In genomic region chr5:89346573-89346972, GRCh38 we compare ENCODE assay signal across 16 cellular contexts.
DNase-seq lines count a peak whose midpoint lies in the region; ATAC-seq, FAIRE-seq and TF ChIP-seq lines count a peak whose summit lies in the region.
"Had no signal": no experiment of that assay in that cellular context is flagged by ENCODE, and none has a peak within 500 bp of the region (broad histone marks: within the 10 kb centered on the region; RNA-seq: fewer than 3 reads in every experiment).

No MANE protein-coding gene starts in this region.

- dilution Hi-C loops in IMR-90 (cut with HindIII; ENCODE audit: low sequenced_read_pairs, unreplicated experiment), result no loop called here
- dilution Hi-C loops in endothelial cell of umbilical vein (cut with MboI; ENCODE audit: extremely low pct_ligation_motif_present, low sequenced_read_pairs), result no loop called here

- H3K4me2 ChIP-seq in IMR-90 (ENCODE audit: low read depth, low read length), result no peak overlapping the region
- no peak overlapping the region for H3K4me2 ChIP-seq in endothelial cell of umbilical vein (ENCODE audit: insufficient read depth, low read length)
- H3K4me2 ChIP-seq in OCI-LY7 (ENCODE audit: low read length), result no peak overlapping the region

- H2AFZ ChIP-seq in IMR-90 (replicated peaks; ENCODE audit: low read length, poor library complexity) (no peak overlapping the region), endothelial cell of umbilical vein (ENCODE audit: low read depth, low read length) (no peak overlapping the region), OCI-LY7 (ENCODE audit: low read length) (no peak overlapping the region)

- H3K9me2 ChIP-seq in OCI-LY7 (ENCODE audit: insufficient read depth, low read length), result no peaks in the 10 kb centered on the region

- H3K79me2 ChIP-seq in endothelial cell of umbilical vein (ENCODE audit: control insufficient read depth, insufficient read depth, low read length) (no peaks in the 10 kb centered on the region), OCI-LY7 (ENCODE audit: insufficient read depth, low read depth, low read length) (no peaks in the 10 kb centered on the region)

- in situ Hi-C loops in IMR-90 (cut with MboI; ENCODE audit: low sequenced_read_pairs) (no loop called here), ACHN (cut with HindIII; ENCODE audit: low pct_ligation_motif_present, low pct_unique_long_range_greater_than_20kb, low sequenced_read_pairs) (no loop called here)

- H3K36me3 Mint-ChIP-seq in activated CD4-positive, alpha-beta T cell treated with anti-CD3 and anti-CD28 coated beads for 36 hours (ENCODE audit: low read depth), result no peaks in the 10 kb centered on the region
- H3K36me3 Mint-ChIP-seq in activated CD4-positive, alpha-beta T cell treated with anti-CD3 and anti-CD28 coated beads, Interleukin-2, amount 10 ng/mL, durations not matched to agents 7 days and 5 days (ENCODE audit: low read depth), result no peaks in the 10 kb centered on the region
- H3K36me3 Mint-ChIP-seq in stimulated activated memory B cell treated with anti-CD40 and anti-IgM and Interleukin-4, amounts not matched to agents 10 μg/mL and 1 μg/mL and 100 μg/mL, for 72 hours, result no peaks in the 10 kb centered on the region
- H3K36me3 Mint-ChIP-seq: CD4-positive, alpha-beta memory T cell had no signal

- no peaks in the 10 kb centered on the region for H3K79me1 ChIP-seq in IMR-90 (ENCODE audit: low read depth in 1 of 2, low read length in 2 of 2)

- H3K4me1 Mint-ChIP-seq in activated CD4-positive, alpha-beta T cell treated with anti-CD3 and anti-CD28 coated beads for 36 hours, result peaks cover 6% of the 10 kb centered on the region
- no peaks in the 10 kb centered on the region for H3K4me1 Mint-ChIP-seq in activated CD4-positive, alpha-beta T cell treated with anti-CD3 and anti-CD28 coated beads, Interleukin-2, amount 10 ng/mL, durations not matched to agents 7 days and 5 days
- H3K4me1 Mint-ChIP-seq in stimulated activated memory B cell treated with anti-CD40 and anti-IgM and Interleukin-4, amounts not matched to agents 10 μg/mL and 1 μg/mL and 100 μg/mL, for 72 hours, result peaks cover 33% of the 10 kb centered on the region

- no peak overlapping the region for H3K23ac ChIP-seq in IMR-90 (ENCODE audit: low read depth, low read length)

- no peak overlapping the region for H3K14ac ChIP-seq in IMR-90 (replicated peaks; ENCODE audit: low read depth, low read length)

- H3K9me3 Mint-ChIP-seq in activated CD4-positive, alpha-beta T cell treated with anti-CD3 and anti-CD28 coated beads for 36 hours (ENCODE audit: low read depth), result no peaks in the 10 kb centered on the region
- no peaks in the 10 kb centered on the region for H3K9me3 Mint-ChIP-seq in activated CD4-positive, alpha-beta T cell treated with anti-CD3 and anti-CD28 coated beads, Interleukin-2, amount 10 ng/mL, durations not matched to agents 7 days and 5 days
- H3K9me3 Mint-ChIP-seq in stimulated activated memory B cell treated with anti-CD40 and anti-IgM and Interleukin-4, amounts not matched to agents 10 μg/mL and 1 μg/mL and 100 μg/mL, for 72 hours, result peaks cover 3% of the 10 kb centered on the region
- H3K9me3 Mint-ChIP-seq: HFFc6 had no signal

- no peak overlapping the region for H3K27ac ChIP-seq in IMR-90 (ENCODE audit: insufficient read depth, low read length)
- H3K27ac ChIP-seq in endothelial cell of umbilical vein (ENCODE audit: insufficient read depth, low read depth, low read length), result no peak overlapping the region
- no peak overlapping the region for H3K27ac ChIP-seq in OCI-LY7 (ENCODE audit: low read depth, low read length, poor library complexity, severe bottlenecking)
- H3K27ac ChIP-seq: 22Rv1 had no signal

- H3K36me3 ChIP-seq in IMR-90 (ENCODE audit: control insufficient read depth, insufficient read depth, low read length), result no peaks in the 10 kb centered on the region
- H3K36me3 ChIP-seq in endothelial cell of umbilical vein (ENCODE audit: control insufficient read depth in 2 of 2, extremely low read depth in 1 of 2, insufficient read depth in 2 of 2, low read length in 2 of 2), result no peaks in the 10 kb centered on the region
- H3K36me3 ChIP-seq in OCI-LY7 (ENCODE audit: insufficient read depth, low read length), result no peaks in the 10 kb centered on the region
- H3K36me3 ChIP-seq: HAP-1 had no signal

- no peak overlapping the region for H2BK5ac ChIP-seq in IMR-90 (ENCODE audit: low read depth, low read length, poor library complexity, severe bottlenecking)

- peaks cover 2% of the 10 kb centered on the region for H3K27me3 Mint-ChIP-seq in activated CD4-positive, alpha-beta T cell treated with anti-CD3 and anti-CD28 coated beads for 36 hours
- H3K27me3 Mint-ChIP-seq in activated CD4-positive, alpha-beta T cell treated with anti-CD3 and anti-CD28 coated beads, Interleukin-2, amount 10 ng/mL, durations not matched to agents 7 days and 5 days, result no peaks in the 10 kb centered on the region
- H3K27me3 Mint-ChIP-seq in stimulated activated memory B cell treated with anti-CD40 and anti-IgM and Interleukin-4, amounts not matched to agents 10 μg/mL and 1 μg/mL and 100 μg/mL, for 72 hours, result no peaks in the 10 kb centered on the region
- H3K27me3 Mint-ChIP-seq: CD4-positive, alpha-beta memory T cell had no signal

- H3K4ac ChIP-seq in IMR-90 (ENCODE audit: low read depth, low read length), result no peak overlapping the region

- no peak for TF ChIP-seq RAD21 in IMR-90 (IDR thresholded peaks at IDR 0.05; ENCODE audit: low read length)

- intact Hi-C loops in activated CD4-positive, alpha-beta T cell treated with anti-CD3 and anti-CD28 coated beads for 36 hours (cut with DNase I, micrococcal nuclease), result no loop called here
- intact Hi-C loops in IMR-90 (cut with micrococcal nuclease) (no loop called here), endothelial cell of umbilical vein (cut with micrococcal nuclease) (no loop called here), OCI-LY7 (cut with micrococcal nuclease; ENCODE audit: unreplicated experiment) (no loop called here)

- ATAC-seq in activated CD4-positive, alpha-beta T cell treated with anti-CD3 and anti-CD28 coated beads for 36 hours, result peak; percentile 36
- ATAC-seq in IMR-90 (ENCODE audit: low read depth), result no peak
- no peak for ATAC-seq in stimulated activated memory B cell treated with anti-CD40 and anti-IgM and Interleukin-4, amounts not matched to agents 10 μg/mL and 1 μg/mL and 100 μg/mL, for 72 hours
- ATAC-seq in GM19455 (IDR thresholded peaks at IDR 0.05; ENCODE audit: unreplicated experiment), result no peak
- ATAC-seq: GM12878 had no signal

- no peak overlapping the region for H2AK9ac ChIP-seq in IMR-90 (replicated peaks; ENCODE audit: low read depth, low read length, poor library complexity)

- no peaks in the 10 kb centered on the region for H3K9me1 ChIP-seq in IMR-90 (ENCODE audit: insufficient read depth, low read length)
- H3K9me1 ChIP-seq in endothelial cell of umbilical vein (replicated peaks; ENCODE audit: control insufficient read depth, extremely low read depth, insufficient read depth, low read length), result no peaks in the 10 kb centered on the region

- H3K27ac Mint-ChIP-seq in activated CD4-positive, alpha-beta T cell treated with anti-CD3 and anti-CD28 coated beads for 36 hours, result no peak overlapping the region
- H3K27ac Mint-ChIP-seq in activated CD4-positive, alpha-beta T cell treated with anti-CD3 and anti-CD28 coated beads, Interleukin-2, amount 10 ng/mL, durations not matched to agents 7 days and 5 days, result no peak overlapping the region
- H3K27ac Mint-ChIP-seq in stimulated activated memory B cell treated with anti-CD40 and anti-IgM and Interleukin-4, amounts not matched to agents 10 μg/mL and 1 μg/mL and 100 μg/mL, for 72 hours, result peak overlapping the region; percentile 41
- H3K27ac Mint-ChIP-seq: CD4-positive, alpha-beta memory T cell; HFFc6 had no signal

- TF ChIP-seq CTCF in IMR-90 (conservative IDR thresholded peaks at IDR 0.05; ENCODE audit: low read depth, low read length) (no peak), endothelial cell of umbilical vein (IDR thresholded peaks at IDR 0.05; ENCODE audit: extremely low read depth in 1 of 2, insufficient read depth in 1 of 2, low read depth in 1 of 2, low read length in 2 of 2) (no peak), OCI-LY7 (conservative IDR thresholded peaks at IDR 0.05; ENCODE audit: low read length) (no peak)

- no peak for DNase-seq in activated CD4-positive, alpha-beta T cell treated with anti-CD3 and anti-CD28 coated beads for 36 hours
- DNase-seq in activated CD4-positive, alpha-beta T cell treated with anti-CD3 and anti-CD28 coated beads, Interleukin-2, amount 10 ng/mL, durations not matched to agents 7 days and 5 days, result no peak
- DNase-seq in IMR-90 (peak; percentile 4), endothelial cell of umbilical vein (ENCODE audit: low read depth, low spot score) (no peak), ACHN (no peak), OCI-LY7 (ENCODE audit: low spot score) (no peak)
- DNase-seq: C1 segment of cervical spinal cord; CD4-positive, alpha-beta memory T cell; DMS79; HFFc6 had no signal

- H4K20me1 ChIP-seq in IMR-90 (ENCODE audit: insufficient read depth, low read length) (no peaks in the 10 kb centered on the region), endothelial cell of umbilical vein (replicated peaks; ENCODE audit: control insufficient read depth, extremely low read depth, insufficient read depth, low read length) (no peaks in the 10 kb centered on the region), OCI-LY7 (ENCODE audit: insufficient read depth, low read length) (no peaks in the 10 kb centered on the region)

- TF ChIP-seq POLR2A in IMR-90 (IDR thresholded peaks at IDR 0.05; ENCODE audit: low read depth, low read length) (no peak), endothelial cell of umbilical vein (IDR thresholded peaks at IDR 0.05; ENCODE audit: low read depth, low read length) (no peak)

- no peak overlapping the region for H4K8ac ChIP-seq in IMR-90 (ENCODE audit: low read depth in 2 of 2, low read length in 2 of 2)

- FAIRE-seq in endothelial cell of umbilical vein (lab: Jason Lieb, UNC), result peak; percentile 21
- FAIRE-seq: GM12878, H1 had no signal

- H4K91ac ChIP-seq in IMR-90 (ENCODE audit: insufficient read depth, low read depth, low read length), result no peak overlapping the region

- H3K4me1 ChIP-seq in IMR-90 (ENCODE audit: control insufficient read depth, insufficient read depth, low read length) (no peaks in the 10 kb centered on the region), endothelial cell of umbilical vein (ENCODE audit: control insufficient read depth, extremely low read depth, insufficient read depth, low read length) (no peaks in the 10 kb centered on the region), OCI-LY7 (ENCODE audit: insufficient read depth, low read length, poor library complexity, severe bottlenecking) (no peaks in the 10 kb centered on the region)

- no peak overlapping the region for H2BK20ac ChIP-seq in IMR-90 (ENCODE audit: low read depth, low read length)

- BruUV-seq in IMR-90 (replicated peaks; lab: Mats Ljungman, UMichigan) (no TSS peak), endothelial cell of umbilical vein (replicated peaks; lab: Mats Ljungman, UMichigan) (no TSS peak), OCI-LY7 (replicated peaks; lab: Mats Ljungman, UMichigan) (no TSS peak)

- H3K27me3 ChIP-seq in IMR-90 (ENCODE audit: control insufficient read depth, insufficient read depth, low read length) (no peaks in the 10 kb centered on the region), endothelial cell of umbilical vein (ENCODE audit: control insufficient read depth in 2 of 2, insufficient read depth in 2 of 2, low read length in 2 of 2) (no peaks in the 10 kb centered on the region)

- CTCF ChIA-PET in activated CD4-positive, alpha-beta T cell treated with anti-CD3 and anti-CD28 coated beads for 36 hours (lab: Charles Lee), result no interaction called here
- CTCF ChIA-PET in activated CD4-positive, alpha-beta T cell treated with anti-CD3 and anti-CD28 coated beads, Interleukin-2, amount 10 ng/mL, durations not matched to agents 7 days and 5 days (lab: Charles Lee), result no interaction called here
- CTCF ChIA-PET in IMR-90 (lab: Yijun Ruan, JAX) (no interaction called here), endothelial cell of umbilical vein (lab: Charles Lee) (no interaction called here), OCI-LY7 (lab: Charles Lee; ENCODE audit: unreplicated experiment) (no interaction called here)

- no peak overlapping the region for H2BK15ac ChIP-seq in IMR-90 (ENCODE audit: low read depth, low read length)

- POLR2A ChIA-PET in activated CD4-positive, alpha-beta T cell treated with anti-CD3 and anti-CD28 coated beads for 36 hours (lab: Charles Lee), result no interaction called here
- POLR2A ChIA-PET in activated CD4-positive, alpha-beta T cell treated with anti-CD3 and anti-CD28 coated beads, Interleukin-2, amount 10 ng/mL, durations not matched to agents 7 days and 5 days (lab: Charles Lee), result no interaction called here
- POLR2A ChIA-PET in IMR-90 (lab: Charles Lee; ENCODE audit: unreplicated experiment), result no interaction called here
- POLR2A ChIA-PET in endothelial cell of umbilical vein (lab: Charles Lee), result no interaction called here
- POLR2A ChIA-PET in OCI-LY7 (lab: Charles Lee), result no interaction called here

- no peak overlapping the region for H2BK120ac ChIP-seq in IMR-90 (ENCODE audit: low read depth, low read length)

- H2AK5ac ChIP-seq in IMR-90 (ENCODE audit: low read depth, low read length), result no peak overlapping the region

- H3K9me3 ChIP-seq in IMR-90 (ENCODE audit: control insufficient read depth, insufficient read depth, low read length), result no peaks in the 10 kb centered on the region
- H3K9me3 ChIP-seq in endothelial cell of umbilical vein (replicated peaks; ENCODE audit: control insufficient read depth, insufficient read depth, low read length), result no peaks in the 10 kb centered on the region
- no peaks in the 10 kb centered on the region for H3K9me3 ChIP-seq in OCI-LY7 (ENCODE audit: low read length)
- H3K9me3 ChIP-seq: HAP-1 had no signal

- no peak overlapping the region for H3K9ac ChIP-seq in IMR-90 (ENCODE audit: low read depth, low read length)
- no peak overlapping the region for H3K9ac ChIP-seq in endothelial cell of umbilical vein (replicated peaks; ENCODE audit: extremely low read depth, insufficient read depth, low read length)

- no peak overlapping the region for H3K18ac ChIP-seq in IMR-90 (ENCODE audit: low read depth, low read length)

- H3K56ac ChIP-seq in IMR-90 (ENCODE audit: extremely low read depth, insufficient read depth, low read length), result no peak overlapping the region

- H3K4me3 ChIP-seq in IMR-90 (ENCODE audit: insufficient read depth, low read depth, low read length), result no peak overlapping the region
- H3K4me3 ChIP-seq in endothelial cell of umbilical vein (replicated peaks in 1 of 3; ENCODE audit: insufficient read depth in 1 of 3, low read depth in 1 of 3, low read length in 3 of 3), result no peak overlapping the region
- H3K4me3 ChIP-seq in OCI-LY7 (ENCODE audit: low read depth, low read length, poor library complexity, severe bottlenecking), result no peak overlapping the region
- H3K4me3 ChIP-seq: GM12878, HAP-1 had no signal

- no CpG with 5 or more reads among the region's 1 CpG for WGBS in IMR-90 (ENCODE audit: extremely low coverage in 2 of 2, insufficient read length in 1 of 2), 2 experiments

- no peak overlapping the region for H4K5ac ChIP-seq in IMR-90 (ENCODE audit: low read depth, low read length)

- no peak overlapping the region for H3K4me3 Mint-ChIP-seq in activated CD4-positive, alpha-beta T cell treated with anti-CD3 and anti-CD28 coated beads for 36 hours
- H3K4me3 Mint-ChIP-seq in activated CD4-positive, alpha-beta T cell treated with anti-CD3 and anti-CD28 coated beads, Interleukin-2, amount 10 ng/mL, durations not matched to agents 7 days and 5 days, result no peak overlapping the region
- H3K4me3 Mint-ChIP-seq in stimulated activated memory B cell treated with anti-CD40 and anti-IgM and Interleukin-4, amounts not matched to agents 10 μg/mL and 1 μg/mL and 100 μg/mL, for 72 hours, result no peak overlapping the region
- H3K4me3 Mint-ChIP-seq: CD4-positive, alpha-beta memory T cell; HFFc6 had no signal
